In the genomic region with DNA sequence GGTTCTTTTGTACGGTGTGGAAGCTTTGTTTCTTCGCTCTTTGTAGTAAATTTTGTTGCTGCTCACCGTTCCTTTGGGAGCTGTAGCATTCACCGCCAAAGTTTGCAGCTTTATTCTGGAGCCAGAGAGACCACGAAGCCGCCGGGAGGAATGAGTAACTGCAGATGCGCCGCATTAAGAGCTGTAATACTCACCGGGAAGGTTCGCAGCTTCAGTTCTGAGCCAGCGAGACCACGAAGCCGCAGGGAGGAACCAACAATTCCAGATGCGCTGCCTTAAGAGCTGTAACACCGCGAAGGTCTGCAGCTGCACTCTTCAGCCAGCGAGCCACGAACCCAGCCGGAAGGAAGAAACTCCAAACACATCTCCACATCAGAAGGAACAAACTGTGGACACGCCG, we compare ENCODE assay signal across 29 cellular contexts. TPM values are rescaled to one million over a fixed set of nuclear protein-coding genes. Genes with fewer than 3 reads are reported as not detected.
DNase-seq lines count a peak whose midpoint lies in the region; ATAC-seq and TF ChIP-seq lines count a peak whose summit lies in the region.
"Had no signal": no experiment of that assay in that cellular context is flagged by ENCODE, and none has a peak within 500 bp of the region (broad histone marks: within the 10 kb centered on the region; RNA-seq: fewer than 3 reads in every experiment).

No MANE protein-coding gene starts in this region.

- CTCF ChIA-PET in T-cell (lab: Charles Lee): no interaction called here

- H3K27me3 Mint-ChIP-seq in T-cell: peaks cover 7 to 11% of the 10 kb centered on the region in 2 donors
- no peaks in the 10 kb centered on the region for H3K27me3 Mint-ChIP-seq in activated naive CD8-positive, alpha-beta T cell treated with anti-CD3 and anti-CD28 coated beads for 36 hours
- H3K27me3 Mint-ChIP-seq: dendritic cell treated with granulocyte-macrophage colony-stimulating factor and Interleukin-4, amounts not matched to agents 40 ng/mL and 50 ng/mL, for 4 days had no signal

- POLR2A ChIA-PET in T-cell (lab: Charles Lee): no interaction called here

- no peaks in the 10 kb centered on the region for H3K36me3 ChIP-seq in mucosa of descending colon (ENCODE audit: low read depth)
- H3K36me3 ChIP-seq: SJCRH30, thyroid gland had no signal

- H3K4me1 Mint-ChIP-seq in T-cell: no peaks in the 10 kb centered on the region
- H3K4me1 Mint-ChIP-seq in activated naive CD8-positive, alpha-beta T cell treated with anti-CD3 and anti-CD28 coated beads for 36 hours: no peaks in the 10 kb centered on the region
- H3K4me1 Mint-ChIP-seq: activated B cell treated with CpG ODN at 0.5 μM for 24 hours; central memory CD8-positive, alpha-beta T cell; endodermal cell; memory B cell had no signal

- no peak for TF ChIP-seq CTCF in mucosa of descending colon (IDR thresholded peaks at IDR 0.05)

- DNase-seq in CD1c-positive myeloid dendritic cell (ENCODE audit: extremely low spot score) (peak; percentile 8), T-cell (no peak), skeletal muscle cell (ENCODE audit: low read depth) (peak; percentile 77), NCI-H2227 (lab: John Stamatoyannopoulos, UW; ENCODE audit: unreplicated experiment) (no peak), mucosa of descending colon (no peak)
- DNase-seq in Jurkat, Clone E6-1 (ENCODE audit: low read depth, low spot score): peak; percentile 94
- DNase-seq in activated naive CD8-positive, alpha-beta T cell treated with anti-CD3 and anti-CD28 coated beads for 36 hours: no peak
- DNase-seq: activated B cell treated with CpG ODN at 0.5 μM for 24 hours; activated naive CD4-positive, alpha-beta T cell; activated T-cell treated with anti-CD3 and anti-CD28 coated beads, Interleukin-2, amount 50 U/mL, for 24 hours; body of pancreas; Caco-2; endodermal cell; foreskin fibroblast; GF-D8; NCI-H2029 treated with DMSO at 0.1 percent for 48 hours; NCI-H226; NCI-H526 treated with DMSO at 0.1 percent for 48 hours; posterior cingulate gyrus; right cardiac atrium; SJCRH30; stimulated activated CD4-positive, alpha-beta T cell treated with anti-CD3 and anti-CD28 coated beads, Interleukin-1b, Interleukin-23, amount 100 ng/mL, for 48 hours; stimulated activated naive CD8-positive, alpha-beta T cell treated with anti-CD3 and anti-CD28 coated beads, Interleukin-15, Interleukin-2, amounts not matched to agents 100 U/mL and 50 U/mL, for 24 hours; thyroid gland had no signal

- ATAC-seq in T-cell (replicated peaks in 1 of 4) (no peak), mucosa of descending colon (no peak)
- ATAC-seq: body of pancreas; left lobe of liver; Panc1; right cardiac atrium; stimulated activated naive CD8-positive, alpha-beta T cell treated with anti-CD3 and anti-CD28 coated beads, Interleukin-15, Interleukin-2, amounts not matched to agents 100 U/mL and 50 U/mL, for 24 hours had no signal

- peak overlapping the region in 1 of 3 donors; percentile 71 for H3K4me3 Mint-ChIP-seq in T-cell
- H3K4me3 Mint-ChIP-seq in activated naive CD8-positive, alpha-beta T cell treated with anti-CD3 and anti-CD28 coated beads for 36 hours: no peak overlapping the region
- H3K4me3 Mint-ChIP-seq: activated B cell treated with CpG ODN at 0.5 μM for 24 hours; activated T-cell treated with anti-CD3 and anti-CD28 coated beads, Interleukin-2, amount 50 U/mL, for 24 hours; central memory CD8-positive, alpha-beta T cell; dendritic cell treated with granulocyte-macrophage colony-stimulating factor and Interleukin-4, amounts not matched to agents 40 ng/mL and 50 ng/mL, for 4 days; endodermal cell; memory B cell had no signal

- peak overlapping the region; percentile 2; the same call in 1 of the 2 replicates for H3K4me3 ChIP-seq in Jurkat, Clone E6-1 (ENCODE audit: low read length)
- peak overlapping the region; percentile 22 for H3K4me3 ChIP-seq in skeletal muscle cell (ENCODE audit: low read depth, low read length)
- H3K4me3 ChIP-seq in mucosa of descending colon: no peak overlapping the region
- H3K4me3 ChIP-seq: body of pancreas, SJCRH30, thyroid gland had no signal

- intact Hi-C loops in mucosa of descending colon (cut with DNase I, micrococcal nuclease): no loop called here

- peak overlapping the region; percentile 15 to 22 for H3K27ac Mint-ChIP-seq in T-cell
- H3K27ac Mint-ChIP-seq in activated naive CD8-positive, alpha-beta T cell treated with anti-CD3 and anti-CD28 coated beads for 36 hours: no peak overlapping the region
- H3K27ac Mint-ChIP-seq: activated B cell treated with CpG ODN at 0.5 μM for 24 hours; activated T-cell treated with anti-CD3 and anti-CD28 coated beads, Interleukin-2, amount 50 U/mL, for 24 hours; dendritic cell treated with granulocyte-macrophage colony-stimulating factor and Interleukin-4, amounts not matched to agents 40 ng/mL and 50 ng/mL, for 4 days; endodermal cell; memory B cell had no signal

- no peaks in the 10 kb centered on the region for H3K9me3 ChIP-seq in mucosa of descending colon
- H3K9me3 ChIP-seq: body of pancreas, Caco-2, SJCRH30, thyroid gland had no signal

- no peaks in the 10 kb centered on the region for H3K9me3 Mint-ChIP-seq in T-cell
- no peaks in the 10 kb centered on the region for H3K9me3 Mint-ChIP-seq in activated naive CD8-positive, alpha-beta T cell treated with anti-CD3 and anti-CD28 coated beads for 36 hours
- H3K9me3 Mint-ChIP-seq: activated B cell treated with CpG ODN at 0.5 μM for 24 hours; activated T-cell treated with anti-CD3 and anti-CD28 coated beads, Interleukin-2, amount 50 U/mL, for 24 hours; central memory CD8-positive, alpha-beta T cell; dendritic cell treated with granulocyte-macrophage colony-stimulating factor and Interleukin-4, amounts not matched to agents 40 ng/mL and 50 ng/mL, for 4 days; memory B cell had no signal

- H3K36me3 Mint-ChIP-seq in T-cell: no peaks in the 10 kb centered on the region
- no peaks in the 10 kb centered on the region for H3K36me3 Mint-ChIP-seq in activated naive CD8-positive, alpha-beta T cell treated with anti-CD3 and anti-CD28 coated beads for 36 hours
- H3K36me3 Mint-ChIP-seq: memory B cell had no signal

- no peaks in the 10 kb centered on the region for H3K4me1 ChIP-seq in mucosa of descending colon (ENCODE audit: low read depth)
- H3K4me1 ChIP-seq: body of pancreas, Caco-2, SJCRH30, thyroid gland had no signal

RNA-seq across cellular contexts. Expression of a gene that starts 56.0 kb away (rescaled TPM):
- polyA plus RNA-seq in Jurkat, Clone E6-1 (2012; ENCODE audit: insufficient read depth, insufficient read length): 62.8 TPM
- total RNA-seq in T-cell (10 to 100 TPM; 24.7 to 32.6 (median 28.2) TPM), mucosa of descending colon (10 to 100 TPM; 16.7 to 26.5 (median 19.9) TPM)
- 10 to 100 TPM; 34.7 to 36.1 TPM for total RNA-seq in activated naive CD8-positive, alpha-beta T cell treated with anti-CD3 and anti-CD28 coated beads for 36 hours

RNA-seq across cellular contexts. Expression of a gene that starts 58.3 kb away (rescaled TPM):
- polyA plus RNA-seq in Jurkat, Clone E6-1 (2012; ENCODE audit: insufficient read depth, insufficient read length): 55.4 TPM
- total RNA-seq in T-cell (10 to 100 TPM; 39.4 to 49.3 (median 45.0) TPM), mucosa of descending colon (10 to 100 TPM; 27.8 to 34.9 (median 28.3) TPM)
- total RNA-seq in activated naive CD8-positive, alpha-beta T cell treated with anti-CD3 and anti-CD28 coated beads for 36 hours: 10 to 100 TPM; 70.1 to 74.0 TPM

Comparison
In these comparisons a context has a peak if more than half of its experiments do, and no peak if none do; other contexts are left out.
1. DNase-seq: peak in CD1c-positive myeloid dendritic cell (single experiment), Jurkat, Clone E6-1 (single experiment) and skeletal muscle cell (single experiment); none in T-cell (0 of 34), NCI-H2227 (single experiment), mucosa of descending colon (0 of 3) and activated naive CD8-positive, alpha-beta T cell treated with anti-CD3 and anti-CD28 coated beads for 36 hours (single experiment).